9 cellular contexts compared by ENCODE assay signal in the genomic region with DNA sequence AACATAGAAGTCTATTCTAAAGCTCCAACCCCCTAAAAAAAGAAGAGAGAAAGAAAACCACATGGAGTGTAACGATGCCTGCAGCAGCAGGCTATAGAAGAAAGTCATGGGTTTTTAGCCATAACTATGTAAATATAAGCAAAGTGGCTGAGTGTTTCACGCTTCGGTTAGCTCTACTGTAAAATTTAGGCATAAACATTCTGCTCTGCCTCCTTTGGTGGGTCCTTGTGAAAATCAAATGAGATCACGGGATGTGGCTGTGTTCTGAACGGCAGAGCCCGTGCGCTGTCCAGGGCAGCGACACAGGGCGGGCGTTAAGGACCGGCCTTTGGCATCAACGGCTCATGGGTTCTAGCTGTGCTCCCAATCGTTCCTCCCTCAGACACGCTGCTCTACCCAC.
DNase-seq lines count a peak whose midpoint lies in the region; ATAC-seq and TF ChIP-seq lines count a peak whose summit lies in the region.
"Had no signal": no experiment of that assay in that cellular context is flagged by ENCODE, and none has a peak within 500 bp of the region (broad histone marks: within the 10 kb centered on the region; RNA-seq: fewer than 3 reads in every experiment).

No MANE protein-coding gene starts in this region.

- DNase-seq in coronary artery (ENCODE audit: low spot score): no peak
- no peak for DNase-seq in islet precursor cell
- no peak for DNase-seq in ACHN
- DNase-seq in SHP77 (lab: John Stamatoyannopoulos, UW): no peak
- no peak for DNase-seq in NK-92 treated with Interleukin-12 subunit alpha and Interleukin-12 subunit beta, amount 100 ng/mL, for 24 hours (lab: John Stamatoyannopoulos, UW)
- DNase-seq: small intestine had no signal

- peak; percentile 30 for TF ChIP-seq POLR2A in GM10847 (IDR thresholded peaks at IDR 0.05; ENCODE audit: extremely low read depth, insufficient read length)

- in situ Hi-C loops in ACHN (cut with HindIII; ENCODE audit: low pct_ligation_motif_present, low pct_unique_long_range_greater_than_20kb, low sequenced_read_pairs): no loop called here

- H3K27ac ChIP-seq in coronary artery: peak overlapping the region; percentile 48 to 56

- H3K4me3 ChIP-seq in coronary artery: no peak overlapping the region

- no peak for TF ChIP-seq CTCF in coronary artery (IDR thresholded peaks at IDR 0.05)

- ATAC-seq in GM19397 (IDR thresholded peaks at IDR 0.05; ENCODE audit: unreplicated experiment): peak; percentile 86
- peak; percentile 80 for ATAC-seq in HG03159 (IDR thresholded peaks at IDR 0.05; ENCODE audit: unreplicated experiment)
